8 cellular contexts compared by ENCODE assay signal in the genomic region with DNA sequence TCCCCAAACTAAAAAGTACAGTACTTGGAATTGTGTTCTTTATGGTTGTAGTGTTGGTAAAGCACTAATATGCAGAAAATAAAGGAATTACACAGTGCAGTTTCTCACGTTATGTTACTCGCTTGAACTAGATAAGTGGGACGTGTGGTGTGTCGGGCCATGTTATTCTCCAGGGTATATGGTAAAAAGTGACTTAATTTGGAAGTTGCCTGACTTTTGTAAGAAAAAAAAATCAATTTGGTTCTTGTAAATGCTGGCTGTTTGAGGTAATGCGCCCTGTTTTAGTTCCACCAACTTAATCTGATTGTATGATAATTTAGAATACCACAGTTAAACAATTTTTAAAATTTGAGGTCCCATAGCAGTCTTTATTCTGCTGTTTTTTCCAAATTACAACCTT. TPM values are rescaled to one million over a fixed set of nuclear protein-coding genes. Genes with fewer than 3 reads are reported as not detected.
DNase-seq lines count a peak whose midpoint lies in the region; ATAC-seq and TF ChIP-seq lines count a peak whose summit lies in the region.

No MANE protein-coding gene starts in this region.

- peak overlapping the region; percentile 94 for H3K4me3 Mint-ChIP-seq in activated T-cell treated with anti-CD3 and anti-CD28 coated beads, Interleukin-2, amount 50 U/mL, for 24 hours
- H3K4me3 Mint-ChIP-seq in activated CD4-positive, alpha-beta memory T cell treated with anti-CD3 and anti-CD28 coated beads, Interleukin-2, amount 10 ng/mL, durations not matched to agents 7 days and 5 days: peak overlapping the region; percentile 96
- H3K4me3 Mint-ChIP-seq in immature natural killer cell: peak overlapping the region; percentile 93 to 100 (median 95)

- H3K4me1 Mint-ChIP-seq in activated T-cell treated with anti-CD3 and anti-CD28 coated beads, Interleukin-2, amount 50 U/mL, for 24 hours (ENCODE audit: low read depth): peaks cover 34% of the 10 kb centered on the region
- peaks cover 29% of the 10 kb centered on the region for H3K4me1 Mint-ChIP-seq in activated CD4-positive, alpha-beta memory T cell treated with anti-CD3 and anti-CD28 coated beads, Interleukin-2, amount 10 ng/mL, durations not matched to agents 7 days and 5 days
- peaks cover 57 to 70% of the 10 kb centered on the region in 2 donors for H3K4me1 Mint-ChIP-seq in immature natural killer cell

- peaks cover 34% of the 10 kb centered on the region for H3K4me1 ChIP-seq in testis

- 55 to 58% methylated on average over 5 of the region's 5 CpGs for WGBS in testis, 2 donors

- peak overlapping the region; percentile 99 for H3K27ac Mint-ChIP-seq in activated T-cell treated with anti-CD3 and anti-CD28 coated beads, Interleukin-2, amount 50 U/mL, for 24 hours
- H3K27ac Mint-ChIP-seq in activated CD4-positive, alpha-beta memory T cell treated with anti-CD3 and anti-CD28 coated beads, Interleukin-2, amount 10 ng/mL, durations not matched to agents 7 days and 5 days: peak overlapping the region; percentile 100
- H3K27ac Mint-ChIP-seq in immature natural killer cell: peak overlapping the region; percentile 85 to 100 (median 90)

- peak overlapping the region; percentile 65 to 67 for H3K27ac ChIP-seq in testis

- no peaks in the 10 kb centered on the region for H3K27me3 ChIP-seq in testis

- CTCF ChIA-PET in activated CD4-positive, alpha-beta memory T cell treated with anti-CD3 and anti-CD28 coated beads, Interleukin-2, amount 10 ng/mL, durations not matched to agents 7 days and 5 days (lab: Charles Lee): interaction anchor here (1.3 to 1.4 kb wide), 2 partner anchors 34 to 104 kb away, joined by 5 read pairs; no protein-coding TSS in a partner anchor

- no peaks in the 10 kb centered on the region for H3K9me3 Mint-ChIP-seq in activated T-cell treated with anti-CD3 and anti-CD28 coated beads, Interleukin-2, amount 50 U/mL, for 24 hours
- H3K9me3 Mint-ChIP-seq in activated CD4-positive, alpha-beta memory T cell treated with anti-CD3 and anti-CD28 coated beads, Interleukin-2, amount 10 ng/mL, durations not matched to agents 7 days and 5 days: no peaks in the 10 kb centered on the region
- no peaks in the 10 kb centered on the region for H3K9me3 Mint-ChIP-seq in immature natural killer cell

- TF ChIP-seq CTCF in testis (IDR thresholded peaks at IDR 0.05): no peak

- no peaks in the 10 kb centered on the region for H3K27me3 Mint-ChIP-seq in activated T-cell treated with anti-CD3 and anti-CD28 coated beads, Interleukin-2, amount 50 U/mL, for 24 hours
- no peaks in the 10 kb centered on the region for H3K27me3 Mint-ChIP-seq in activated CD4-positive, alpha-beta memory T cell treated with anti-CD3 and anti-CD28 coated beads, Interleukin-2, amount 10 ng/mL, durations not matched to agents 7 days and 5 days
- peaks cover 15 to 30% (median 22%) of the 10 kb centered on the region in 3 donors for H3K27me3 Mint-ChIP-seq in immature natural killer cell (ENCODE audit: low read depth in 3 of 3)

- H3K9me3 ChIP-seq in testis: no peaks in the 10 kb centered on the region

- no peak overlapping the region for H3K4me3 ChIP-seq in testis

- TF ChIP-seq POLR2A in testis (IDR thresholded peaks at IDR 0.05) (no peak), GM18505 (IDR thresholded peaks at IDR 0.05; ENCODE audit: borderline replicate concordance, extremely low read depth, insufficient read depth, insufficient read length) (no peak)

- H3K36me3 ChIP-seq in testis (ENCODE audit: low read depth, missing control alignments): no peaks in the 10 kb centered on the region

- no peak for DNase-seq in activated T-cell treated with anti-CD3 and anti-CD28 coated beads, Interleukin-2, amount 50 U/mL, for 24 hours
- DNase-seq in activated T-cell treated with anti-CD3 and anti-CD28 coated beads, Interleukin-2, amount 50 U/mL, for 48 hours: no peak
- DNase-seq in activated CD4-positive, alpha-beta memory T cell treated with anti-CD3 and anti-CD28 coated beads, Interleukin-2, amount 10 ng/mL, durations not matched to agents 7 days and 5 days: no peak
- DNase-seq in immature natural killer cell (no peak), testis (no peak), DMS114 treated with DMSO at 0.1 percent for 48 hours (lab: John Stamatoyannopoulos, UW; ENCODE audit: unreplicated experiment) (no peak)

- intact Hi-C loops in testis (cut with DNase I; ENCODE audit: low total_unique reads): loop anchor here (10.0 kb wide), 1 partner anchor 78 kb away; no protein-coding TSS in a partner anchor

- peaks cover 71% of the 10 kb centered on the region for H3K36me3 Mint-ChIP-seq in activated T-cell treated with anti-CD3 and anti-CD28 coated beads, Interleukin-2, amount 50 U/mL, for 24 hours (ENCODE audit: low read depth)
- peaks cover 62% of the 10 kb centered on the region for H3K36me3 Mint-ChIP-seq in activated CD4-positive, alpha-beta memory T cell treated with anti-CD3 and anti-CD28 coated beads, Interleukin-2, amount 10 ng/mL, durations not matched to agents 7 days and 5 days (ENCODE audit: low read depth)
- peaks cover 25 to 36% (median 28%) of the 10 kb centered on the region in 3 donors for H3K36me3 Mint-ChIP-seq in immature natural killer cell

- ATAC-seq in GM18505 (IDR thresholded peaks at IDR 0.05; ENCODE audit: unreplicated experiment) (no peak), GM18867 (IDR thresholded peaks at IDR 0.05; ENCODE audit: unreplicated experiment) (no peak)

- POLR2A ChIA-PET in activated CD4-positive, alpha-beta memory T cell treated with anti-CD3 and anti-CD28 coated beads, Interleukin-2, amount 10 ng/mL, durations not matched to agents 7 days and 5 days (lab: Charles Lee): interaction anchor here (0.9 to 3.7 kb wide), 11 partner anchors 10 to 276 kb away, joined by 3 to 111 read pairs (median 6); a partner anchor contains a TSS

RNA-seq across cellular contexts. Expression of a gene that starts 4.1 kb away (rescaled TPM):
- total RNA-seq in activated CD4-positive, alpha-beta memory T cell treated with anti-CD3 and anti-CD28 coated beads, Interleukin-2, amount 10 ng/mL, durations not matched to agents 7 days and 5 days: 100 to 1,000 TPM; 198 to 199 TPM
- polyA plus RNA-seq in immature natural killer cell (100 to 1,000 TPM; 163 to 242 (median 169) TPM), testis (ENCODE audit: insufficient read depth, low read depth, low replicate concordance) (41.3 TPM)
- total RNA-seq in testis: 10 to 100 TPM; 45.2 to 51.8 TPM

RNA-seq across cellular contexts. Expression of a gene that starts 44.4 kb away (rescaled TPM):
- 10 to 100 TPM; 64.7 to 73.3 TPM for total RNA-seq in activated CD4-positive, alpha-beta memory T cell treated with anti-CD3 and anti-CD28 coated beads, Interleukin-2, amount 10 ng/mL, durations not matched to agents 7 days and 5 days
- polyA plus RNA-seq in immature natural killer cell: 10 to 100 TPM; 28.7 to 54.4 (median 33.4) TPM
- total RNA-seq in testis: 10 to 100 TPM; 81.3 to 98.7 TPM
- polyA plus RNA-seq in testis (ENCODE audit: insufficient read depth, low read depth, low replicate concordance): 13.8 TPM
